Comparison of ENCODE assay signal across 25 cellular contexts in genomic region chr12:83052890-83053541, GRCh38.
"Had no signal": no experiment of that assay in that cellular context is flagged by ENCODE, and none has a peak within 500 bp of the region (broad histone marks: within the 10 kb centered on the region; RNA-seq: fewer than 3 reads in every experiment).

No MANE protein-coding gene starts in this region.

- H3K4me2 ChIP-seq: smooth muscle cell had no signal

- H3K36me3 ChIP-seq: neutrophil, pancreas, prostate gland, right atrium auricular region, suprapubic skin, thyroid gland, vagina had no signal

- H3K4me1 Mint-ChIP-seq: naive thymus-derived CD8-positive, alpha-beta T cell; nephron progenitor cell; stimulated activated naive CD8-positive, alpha-beta T cell treated with anti-CD3 and anti-CD28 coated beads, Interleukin-15, amount 100 ng/mL, for 72 hours had no signal

- ATAC-seq: left ventricle myocardium superior; lower lobe of right lung; naive thymus-derived CD8-positive, alpha-beta T cell; pancreas; sciatic nerve; stimulated activated naive CD8-positive, alpha-beta T cell treated with anti-CD3 and anti-CD28 coated beads, Interleukin-15, amount 100 ng/mL, for 72 hours had no signal

- H3K27ac Mint-ChIP-seq: naive thymus-derived CD8-positive, alpha-beta T cell; nephron progenitor cell; stimulated activated naive CD8-positive, alpha-beta T cell treated with anti-CD3 and anti-CD28 coated beads, Interleukin-15, amount 100 ng/mL, for 72 hours had no signal

- H3K27ac ChIP-seq: coronary artery, lower lobe of right lung, neutrophil, pancreas, prostate gland, right atrium auricular region, suprapubic skin, thyroid gland, vagina had no signal

- DNase-seq: dermis blood vessel endothelial cell; effector memory CD4-positive, alpha-beta T cell; head of caudate nucleus; left ventricle myocardium superior; lower lobe of right lung; midbrain; naive thymus-derived CD8-positive, alpha-beta T cell; nephron progenitor cell; pancreas; stimulated activated CD4-positive, alpha-beta T cell treated with anti-CD3 and anti-CD28 coated beads, Interleukin-12 subunit alpha, Interleukin-12 subunit beta, amount 100 ng/mL, for 4 hours; stimulated activated CD4-positive, alpha-beta T cell treated with anti-CD3 and anti-CD28 coated beads, Interleukin-1b, Interleukin-23, amount 100 ng/mL, for 48 hours; stimulated activated CD4-positive, alpha-beta T cell treated with anti-CD3 and anti-CD28 coated beads, Interleukin-4, amount 100 ng/mL, for 1 hour; stimulated activated CD8-positive, alpha-beta memory T cell treated with anti-CD3 and anti-CD28 coated beads, Interleukin-4, amount 100 ng/mL, for 48 hours; stimulated activated naive CD4-positive, alpha-beta T cell; stimulated activated naive CD8-positive, alpha-beta T cell treated with anti-CD3 and anti-CD28 coated beads, Interleukin-15, amount 100 ng/mL, for 72 hours; thyroid gland; trophoblast cell had no signal

- H3K4me3 Mint-ChIP-seq: naive thymus-derived CD8-positive, alpha-beta T cell; nephron progenitor cell; stimulated activated naive CD8-positive, alpha-beta T cell treated with anti-CD3 and anti-CD28 coated beads, Interleukin-15, amount 100 ng/mL, for 72 hours had no signal

- H3K4me1 ChIP-seq: lower lobe of right lung, pancreas, prostate gland, right atrium auricular region, suprapubic skin, thyroid gland, vagina had no signal

- H3K27me3 ChIP-seq: neutrophil, pancreas, right atrium auricular region, suprapubic skin, thyroid gland, vagina had no signal

- H3K4me3 ChIP-seq: coronary artery, lower lobe of right lung, pancreas, prostate gland, right atrium auricular region, smooth muscle cell, suprapubic skin, thyroid gland, vagina had no signal

- H3K9me3 Mint-ChIP-seq: nephron progenitor cell; stimulated activated naive CD8-positive, alpha-beta T cell treated with anti-CD3 and anti-CD28 coated beads, Interleukin-15, amount 100 ng/mL, for 72 hours had no signal

- H3K27me3 Mint-ChIP-seq: naive thymus-derived CD8-positive, alpha-beta T cell; stimulated activated naive CD8-positive, alpha-beta T cell treated with anti-CD3 and anti-CD28 coated beads, Interleukin-15, amount 100 ng/mL, for 72 hours had no signal
